In genomic region chr15:90818251-90819210, GRCh38 we compare ENCODE assay signal across 8 cellular contexts. TPM values are rescaled to one million over a fixed set of nuclear protein-coding genes. Genes with fewer than 3 reads are reported as not detected.
DNase-seq lines count a peak whose midpoint lies in the region; ATAC-seq and TF ChIP-seq lines count a peak whose summit lies in the region.

No MANE protein-coding gene starts in this region.

- intact Hi-C loops in stomach (cut with DNase I; ENCODE audit: low total_unique reads) = no loop called here
- intact Hi-C loops in thyroid gland (cut with DNase I) = no loop called here

- H3K4me3 ChIP-seq in GM12865 (ENCODE audit: low read depth, low read length) (no peak overlapping the region), SJCRH30 (no peak overlapping the region), fibroblast of the aortic adventitia (ENCODE audit: low read depth, low read length) (no peak overlapping the region), stomach (no peak overlapping the region), thyroid gland (replicated peaks in 1 of 3) (no peak overlapping the region)

- H3K4me1 ChIP-seq in SJCRH30 (peaks cover 31% of the 10 kb centered on the region), stomach (peaks cover 10 to 40% (median 30%) of the 10 kb centered on the region in 4 donors), thyroid gland (peaks cover 0 to 10% of the 10 kb centered on the region in 2 donors)

- ATAC-seq in HG03460 (IDR thresholded peaks at IDR 0.05; ENCODE audit: unreplicated experiment) = peak; percentile 64

- DNase-seq in GM12865 (ENCODE audit: low read depth) = peak; percentile 35
- DNase-seq in SJCRH30 = peak; percentile 93 to 94
- DNase-seq in fibroblast of the aortic adventitia (ENCODE audit: low read depth) = peak; percentile 13
- DNase-seq in stomach = peak; percentile 27
- DNase-seq in cerebellar nuclear complex (lab: John Stamatoyannopoulos, UW) = no peak
- DNase-seq in thyroid gland = no peak
- DNase-seq in RWPE1 (ENCODE audit: low spot score) = no peak

- peak overlapping the region; percentile 32 for H3K27ac ChIP-seq in SJCRH30
- H3K27ac ChIP-seq in stomach = peak overlapping the region in 1 of 5 donors; percentile 45
- H3K27ac ChIP-seq in thyroid gland = no peak overlapping the region
- H3K27ac ChIP-seq in RWPE1 = no peak overlapping the region

- CTCF ChIA-PET in RWPE1 (lab: Yijun Ruan, JAX) = interaction anchor here (0.6 to 0.8 kb wide), 2 partner anchors 48 to 52 kb away, joined by 4 read pairs; no protein-coding TSS in a partner anchor

- POLR2A ChIA-PET in RWPE1 (lab: Yijun Ruan, JAX; ENCODE audit: low non-redundant PET) = no interaction called here

- WGBS in stomach, 5 donors = 56 to 79% (median 76%) methylated on average over 15 to 26 of the region's 26 CpGs
- WGBS in thyroid gland, 2 donors = 75 to 88% methylated on average over 19 to 26 of the region's 26 CpGs

- no peak for TF ChIP-seq EP300 in stomach (IDR thresholded peaks at IDR 0.05)

- no peaks in the 10 kb centered on the region for H3K9me3 ChIP-seq in SJCRH30 (replicated peaks)
- no peaks in the 10 kb centered on the region for H3K9me3 ChIP-seq in stomach
- H3K9me3 ChIP-seq in thyroid gland = no peaks in the 10 kb centered on the region

- peaks cover 6% of the 10 kb centered on the region; the same call in 1 of the 2 replicates for H3K36me3 ChIP-seq in SJCRH30
- H3K36me3 ChIP-seq in stomach = no peaks in the 10 kb centered on the region
- no peaks in the 10 kb centered on the region for H3K36me3 ChIP-seq in thyroid gland

- TF ChIP-seq CTCF in GM12865 (IDR thresholded peaks at IDR 0.05; ENCODE audit: insufficient read depth, low read depth, low read length, missing control alignments) (peak; percentile 36), fibroblast of the aortic adventitia (IDR thresholded peaks at IDR 0.05; ENCODE audit: insufficient read depth, low read length) (peak; percentile 11), stomach (IDR thresholded peaks at IDR 0.05) (no peak), thyroid gland (IDR thresholded peaks at IDR 0.05) (no peak), RWPE1 (conservative IDR thresholded peaks at IDR 0.05; ENCODE audit: low read depth) (no peak)

- H3K27me3 ChIP-seq in SJCRH30 = no peaks in the 10 kb centered on the region
- no peaks in the 10 kb centered on the region for H3K27me3 ChIP-seq in stomach
- H3K27me3 ChIP-seq in thyroid gland = no peaks in the 10 kb centered on the region

- TF ChIP-seq POLR2A in stomach (IDR thresholded peaks at IDR 0.05) (no peak), thyroid gland (IDR thresholded peaks at IDR 0.05) (no peak)

RNA-seq across cellular contexts. Expression of gene FURIN, which starts 49.9 kb away (rescaled TPM):
- total RNA-seq in SJCRH30 (2014; rRNA removed; shearing (Covaris generic)) = 12.0 and 12.6 TPM in 2 replicates
- total RNA-seq in fibroblast of the aortic adventitia (ENCODE audit: low replicate concordance) (45.0 and 67.4 TPM in 2 replicates), stomach (10 to 100 TPM; 32.7 to 81.1 (median 56.4) TPM), thyroid gland (100 to 1,000 TPM in 2 of 4 donors, 10 to 100 TPM in 2; 88.6 to 128 (median 102) TPM)
- 10 to 100 TPM; 13.7 to 26.3 (median 21.0) TPM for polyA plus RNA-seq in stomach

Comparison
In these comparisons a context has a peak if more than half of its experiments do, and no peak if none do; other contexts are left out.
1. DNase-seq: peak in GM12865 (single experiment), SJCRH30 (2 of 2), fibroblast of the aortic adventitia (single experiment) and stomach (single experiment); none in cerebellar nuclear complex (0 of 2), thyroid gland (0 of 2) and RWPE1 (single experiment).
2. CTCF ChIP-seq: peak in GM12865 (single experiment) and fibroblast of the aortic adventitia (single experiment); none in stomach (0 of 7), thyroid gland (0 of 6) and RWPE1 (single experiment).